In genomic region chr14:33799705-33800269, GRCh38 we compare ENCODE assay signal across 16 cellular contexts.
DNase-seq lines count a peak whose midpoint lies in the region; ATAC-seq and TF ChIP-seq lines count a peak whose summit lies in the region.
"Had no signal": no experiment of that assay in that cellular context is flagged by ENCODE, and none has a peak within 500 bp of the region (broad histone marks: within the 10 kb centered on the region; RNA-seq: fewer than 3 reads in every experiment).

No MANE protein-coding gene starts in this region.

- no peaks in the 10 kb centered on the region for H4K20me1 ChIP-seq in IMR-90 (ENCODE audit: insufficient read depth, low read length)

- no peak for DNase-seq in IMR-90
- peak; percentile 93 for DNase-seq in chondrocyte (ENCODE audit: low spot score)
- peak; percentile 77 for DNase-seq in left kidney (ENCODE audit: low read depth, low spot score)
- no peak for DNase-seq in mesenteric fat pad (ENCODE audit: low spot score)
- DNase-seq in type B pancreatic cell (ENCODE audit: extremely low spot score, unreplicated experiment) = no peak
- DNase-seq: activated CD4-positive, CD25-positive, alpha-beta regulatory T cell; C1 segment of cervical spinal cord; DMS53; hypothalamus; KG1; mesenchymal stem cell; NCI-H446 had no signal

- no peaks in the 10 kb centered on the region for H3K9me1 ChIP-seq in IMR-90 (ENCODE audit: insufficient read depth, low read length)

- no peaks in the 10 kb centered on the region for H3K36me3 ChIP-seq in IMR-90 (ENCODE audit: control insufficient read depth, insufficient read depth, low read length)
- H3K36me3 ChIP-seq in subcutaneous abdominal adipose tissue (ENCODE audit: control insufficient read depth in 5 of 5, insufficient read depth in 5 of 5, low read length in 5 of 5) = no peaks in the 10 kb centered on the region

- dilution Hi-C loops in IMR-90 (cut with HindIII; ENCODE audit: low sequenced_read_pairs, unreplicated experiment) = loop anchor here (25.0 kb wide), 1 partner anchor 1212 kb away; no protein-coding TSS in a partner anchor

- H3K9ac ChIP-seq in IMR-90 (ENCODE audit: low read depth, low read length) = no peak overlapping the region
- H3K9ac ChIP-seq in subcutaneous abdominal adipose tissue (ENCODE audit: low read length in 5 of 5) = no peak overlapping the region

- H2AK5ac ChIP-seq in IMR-90 (ENCODE audit: low read depth, low read length) = no peak overlapping the region

- H3K9me3 ChIP-seq in IMR-90 (ENCODE audit: control insufficient read depth, insufficient read depth, low read length) (0 out of 2 replicates have a peak, but pooled peaks cover 4% of the 10 kb centered on the region), subcutaneous abdominal adipose tissue (ENCODE audit: control insufficient read depth in 5 of 5, low read length in 5 of 5) (peaks cover 0 to 4% (median 0%) of the 10 kb centered on the region in 5 donors)

- H3K4me1 ChIP-seq in IMR-90 (ENCODE audit: control insufficient read depth, insufficient read depth, low read length) (no peaks in the 10 kb centered on the region), subcutaneous abdominal adipose tissue (ENCODE audit: control insufficient read depth in 5 of 5, insufficient read depth in 5 of 5, low read length in 5 of 5) (peaks cover 0 to 6% (median 5%) of the 10 kb centered on the region in 5 donors)

- no peak overlapping the region for H3K4me2 ChIP-seq in IMR-90 (ENCODE audit: low read depth, low read length)

- H3K79me1 ChIP-seq in IMR-90 (ENCODE audit: low read depth in 1 of 2, low read length in 2 of 2) = no peaks in the 10 kb centered on the region

- H2BK20ac ChIP-seq in IMR-90 (ENCODE audit: low read depth, low read length) = no peak overlapping the region

- POLR2A ChIA-PET in IMR-90 (lab: Charles Lee; ENCODE audit: unreplicated experiment) = no interaction called here

- in situ Hi-C loops in IMR-90 (cut with MboI; ENCODE audit: low sequenced_read_pairs) = no loop called here

- TF ChIP-seq POLR2A in IMR-90 (IDR thresholded peaks at IDR 0.05; ENCODE audit: low read depth, low read length) = no peak

- H3K14ac ChIP-seq in IMR-90 (replicated peaks; ENCODE audit: low read depth, low read length) = no peak overlapping the region

- ATAC-seq in IMR-90 (ENCODE audit: low read depth) = no peak
- no peak for ATAC-seq in HG03342 (IDR thresholded peaks at IDR 0.05; ENCODE audit: unreplicated experiment)
- ATAC-seq: esophagus mucosa, HCT116 had no signal

- no peak overlapping the region for H4K91ac ChIP-seq in IMR-90 (ENCODE audit: insufficient read depth, low read depth, low read length)

- no peak overlapping the region for H2BK5ac ChIP-seq in IMR-90 (ENCODE audit: low read depth, low read length, poor library complexity, severe bottlenecking)

- H3K36me3 Mint-ChIP-seq in chondrocyte (ENCODE audit: low read depth) (peaks cover 2% of the 10 kb centered on the region), type B pancreatic cell (peaks cover 4% of the 10 kb centered on the region)

- H3K27ac Mint-ChIP-seq in chondrocyte (ENCODE audit: unreplicated experiment) (no peak overlapping the region), type B pancreatic cell (no peak overlapping the region)

- H4K5ac ChIP-seq in IMR-90 (ENCODE audit: low read depth, low read length) = no peak overlapping the region

- 24% methylated on average over 42 of the region's 65 CpGs; no CpG with 5 or more reads in 1 of the 2 experiments for WGBS in IMR-90 (ENCODE audit: extremely low coverage in 2 of 2, insufficient read length in 1 of 2), 2 experiments

- TF ChIP-seq RAD21 in IMR-90 (IDR thresholded peaks at IDR 0.05; ENCODE audit: low read length) = no peak

- H3K4me3 Mint-ChIP-seq in chondrocyte (ENCODE audit: unreplicated experiment) = no peak overlapping the region
- no peak overlapping the region for H3K4me3 Mint-ChIP-seq in type B pancreatic cell

- no peak overlapping the region for H3K4ac ChIP-seq in IMR-90 (ENCODE audit: low read depth, low read length)

- H3K4me1 Mint-ChIP-seq in chondrocyte (ENCODE audit: low read depth) = no peaks in the 10 kb centered on the region
- H3K4me1 Mint-ChIP-seq in type B pancreatic cell (ENCODE audit: unreplicated experiment) = no peaks in the 10 kb centered on the region

- no peak overlapping the region for H2BK120ac ChIP-seq in IMR-90 (ENCODE audit: low read depth, low read length)

- H2BK15ac ChIP-seq in IMR-90 (ENCODE audit: low read depth, low read length) = no peak overlapping the region

- H3K27me3 ChIP-seq in IMR-90 (ENCODE audit: control insufficient read depth, insufficient read depth, low read length) (peaks cover 15% of the 10 kb centered on the region), subcutaneous abdominal adipose tissue (ENCODE audit: control insufficient read depth in 5 of 5, insufficient read depth in 4 of 5, low read length in 5 of 5) (peaks cover 6 to 17% (median 11%) of the 10 kb centered on the region in 5 donors)

- no peak overlapping the region for H4K8ac ChIP-seq in IMR-90 (ENCODE audit: low read depth in 2 of 2, low read length in 2 of 2)

- no peak overlapping the region for H3K27ac ChIP-seq in IMR-90 (ENCODE audit: insufficient read depth, low read length)
- no peak overlapping the region for H3K27ac ChIP-seq in subcutaneous abdominal adipose tissue (ENCODE audit: low read depth, low read length)

- H3K4me3 ChIP-seq in IMR-90 (ENCODE audit: insufficient read depth, low read depth, low read length) = no peak overlapping the region
- peak overlapping the region in 4 of 5 donors; percentile 25 to 47 (median 36) for H3K4me3 ChIP-seq in subcutaneous abdominal adipose tissue (ENCODE audit: low read depth in 1 of 5, low read length in 5 of 5)

- intact Hi-C loops in IMR-90 (cut with micrococcal nuclease) = loop anchor here (10.0 kb wide), 1 partner anchor 785 kb away; no protein-coding TSS in a partner anchor

- no TSS peak for BruUV-seq in IMR-90 (replicated peaks; lab: Mats Ljungman, UMichigan)

- peak overlapping the region; percentile 58 for H2AFZ ChIP-seq in IMR-90 (replicated peaks; ENCODE audit: low read length, poor library complexity)

- no peak overlapping the region for H3K56ac ChIP-seq in IMR-90 (ENCODE audit: extremely low read depth, insufficient read depth, low read length)

- CTCF ChIA-PET in IMR-90 (lab: Yijun Ruan, JAX) = no interaction called here

- H3K9me3 Mint-ChIP-seq in chondrocyte (ENCODE audit: low read depth) (no peaks in the 10 kb centered on the region), type B pancreatic cell (peaks cover 5% of the 10 kb centered on the region)

- H3K27me3 Mint-ChIP-seq in chondrocyte (ENCODE audit: low read depth) (no peaks in the 10 kb centered on the region), type B pancreatic cell (peaks cover 25% of the 10 kb centered on the region)

- H2AK9ac ChIP-seq in IMR-90 (replicated peaks; ENCODE audit: low read depth, low read length, poor library complexity) = no peak overlapping the region

- TF ChIP-seq CTCF in IMR-90 (conservative IDR thresholded peaks at IDR 0.05; ENCODE audit: low read depth, low read length) (no peak), chondrocyte (IDR thresholded peaks at IDR 0.05) (no peak), type B pancreatic cell (conservative IDR thresholded peaks at IDR 0.05) (no peak)

- H3K18ac ChIP-seq in IMR-90 (ENCODE audit: low read depth, low read length) = no peak overlapping the region

- no peak overlapping the region for H3K23ac ChIP-seq in IMR-90 (ENCODE audit: low read depth, low read length)

TF ChIP-seq in IMR-90, 13 proteins besides CTCF, POLR2A, EP300 and RAD21:
- TF ChIP-seq, protein P1, sequence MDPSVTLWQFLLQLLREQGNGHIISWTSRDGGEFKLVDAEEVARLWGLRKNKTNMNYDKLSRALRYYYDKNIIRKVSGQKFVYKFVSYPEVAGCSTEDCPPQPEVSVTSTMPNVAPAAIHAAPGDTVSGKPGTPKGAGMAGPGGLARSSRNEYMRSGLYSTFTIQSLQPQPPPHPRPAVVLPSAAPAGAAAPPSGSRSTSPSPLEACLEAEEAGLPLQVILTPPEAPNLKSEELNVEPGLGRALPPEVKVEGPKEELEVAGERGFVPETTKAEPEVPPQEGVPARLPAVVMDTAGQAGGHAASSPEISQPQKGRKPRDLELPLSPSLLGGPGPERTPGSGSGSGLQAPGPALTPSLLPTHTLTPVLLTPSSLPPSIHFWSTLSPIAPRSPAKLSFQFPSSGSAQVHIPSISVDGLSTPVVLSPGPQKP (IDR thresholded peaks at IDR 0.05; ENCODE audit: borderline replicate concordance, low read depth, low read length) = no peak
- no peak for TF ChIP-seq NFE2L2 (IDR thresholded peaks at IDR 0.05; ENCODE audit: low read depth, low read length)
- TF ChIP-seq FOS (IDR thresholded peaks at IDR 0.05; ENCODE audit: low read depth, low read length) = no peak
- TF ChIP-seq CHD1 (IDR thresholded peaks at IDR 0.05; ENCODE audit: low read depth, low read length) = no peak
- no peak for TF ChIP-seq CEBPB (IDR thresholded peaks at IDR 0.05; ENCODE audit: low read depth, low read length)
- TF ChIP-seq, protein P2, sequence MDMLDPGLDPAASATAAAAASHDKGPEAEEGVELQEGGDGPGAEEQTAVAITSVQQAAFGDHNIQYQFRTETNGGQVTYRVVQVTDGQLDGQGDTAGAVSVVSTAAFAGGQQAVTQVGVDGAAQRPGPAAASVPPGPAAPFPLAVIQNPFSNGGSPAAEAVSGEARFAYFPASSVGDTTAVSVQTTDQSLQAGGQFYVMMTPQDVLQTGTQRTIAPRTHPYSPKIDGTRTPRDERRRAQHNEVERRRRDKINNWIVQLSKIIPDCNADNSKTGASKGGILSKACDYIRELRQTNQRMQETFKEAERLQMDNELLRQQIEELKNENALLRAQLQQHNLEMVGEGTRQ (IDR thresholded peaks at IDR 0.05; ENCODE audit: low read depth, low read length) = no peak
- no peak for TF ChIP-seq MAZ (IDR thresholded peaks at IDR 0.05; ENCODE audit: borderline replicate concordance, low read depth, low read length)
- TF ChIP-seq MXI1 (IDR thresholded peaks at IDR 0.05; ENCODE audit: borderline replicate concordance, low read depth, low read length) = no peak
- TF ChIP-seq BHLHE40 (IDR thresholded peaks at IDR 0.05; ENCODE audit: low read depth, low read length) = no peak
- no peak for TF ChIP-seq SMC3 (IDR thresholded peaks at IDR 0.05; ENCODE audit: low read depth, low read length)

Comparison
In these comparisons a context has a peak if more than half of its experiments do, and no peak if none do; other contexts are left out.
1. DNase-seq: peak in chondrocyte (single experiment) and left kidney (single experiment); none in IMR-90 (single experiment), mesenteric fat pad (single experiment) and type B pancreatic cell (single experiment).